In genomic region chr17:39547713-39548478, GRCh38 we compare ENCODE assay signal across 8 cellular contexts. TPM values are rescaled to one million over a fixed set of nuclear protein-coding genes. Genes with fewer than 3 reads are reported as not detected.
DNase-seq lines count a peak whose midpoint lies in the region; ATAC-seq and TF ChIP-seq lines count a peak whose summit lies in the region.

No MANE protein-coding gene starts in this region.

- no peaks in the 10 kb centered on the region for H3K27me3 ChIP-seq in DND-41 (ENCODE audit: insufficient read depth, low read length, poor library complexity)
- no peaks in the 10 kb centered on the region for H3K27me3 ChIP-seq in ascending aorta

- H3K9ac ChIP-seq in DND-41 (ENCODE audit: low read depth, low read length), result no peak overlapping the region

- H3K9me3 ChIP-seq in DND-41 (ENCODE audit: insufficient read depth, low read length, severe bottlenecking), result no peaks in the 10 kb centered on the region
- H3K9me3 ChIP-seq in ascending aorta, result no peaks in the 10 kb centered on the region

- H3K27ac ChIP-seq in DND-41 (ENCODE audit: low read length) (no peak overlapping the region), ascending aorta (no peak overlapping the region)

- intact Hi-C loops in ascending aorta (cut with DNase I), result loop anchor here (1.0 kb wide), 1 partner anchor 75 kb away; no protein-coding TSS in a partner anchor

- no peak overlapping the region for H2AFZ ChIP-seq in DND-41 (ENCODE audit: low read depth, low read length)

- H3K4me1 ChIP-seq in DND-41 (ENCODE audit: insufficient read depth, low read length) (no peaks in the 10 kb centered on the region), ascending aorta (peaks cover 0 to 4% of the 10 kb centered on the region in 2 donors)

- no peaks in the 10 kb centered on the region for H3K79me2 ChIP-seq in DND-41 (ENCODE audit: insufficient read depth, low read length)

- peak; percentile 90 for ATAC-seq in DND-41 (ENCODE audit: insufficient read depth, low read depth)
- no peak for ATAC-seq in GM18870 (IDR thresholded peaks at IDR 0.05; ENCODE audit: unreplicated experiment)
- no peak for ATAC-seq in GM21515 (IDR thresholded peaks at IDR 0.05; ENCODE audit: unreplicated experiment)

- H4K20me1 ChIP-seq in DND-41 (ENCODE audit: insufficient read depth, low read length), result no peaks in the 10 kb centered on the region

- TF ChIP-seq CTCF in DND-41 (IDR thresholded peaks at IDR 0.05; ENCODE audit: borderline replicate concordance, extremely low read depth, low read length, poor library complexity, severe bottlenecking) (peak; percentile 96), ascending aorta (IDR thresholded peaks at IDR 0.05) (peak; percentile 72 to 83 (median 80))

- DNase-seq in DND-41 (peak; percentile 75), KG1 (lab: John Stamatoyannopoulos, UW) (peak; percentile 52), T-helper 2 cell (peak; percentile 28 to 69 (median 56)), ascending aorta (ENCODE audit: low spot score in 2 of 2) (peak in 1 of 2 donors; percentile 75), hypothalamus (lab: John Stamatoyannopoulos, UW) (peak in 28 of 51 donors; percentile 5 to 60 (median 26))
- peak; percentile 40 to 77 for DNase-seq in stimulated activated CD4-positive, alpha-beta T cell treated with anti-CD3 and anti-CD28 coated beads, Interleukin-12 subunit alpha, Interleukin-12 subunit beta, amount 100 ng/mL, for 24 hours (ENCODE audit: low read depth in 2 of 2)

- no peak overlapping the region for H3K4me2 ChIP-seq in DND-41 (ENCODE audit: insufficient read depth, low read length)

- peaks cover 38% of the 10 kb centered on the region for H3K36me3 ChIP-seq in DND-41 (ENCODE audit: insufficient read depth, low read length)
- H3K36me3 ChIP-seq in ascending aorta, result peaks cover 35 to 47% of the 10 kb centered on the region in 2 donors

- no peak overlapping the region for H3K4me3 ChIP-seq in DND-41 (ENCODE audit: low read depth in 1 of 2, low read length in 2 of 2)
- no peak overlapping the region for H3K4me3 ChIP-seq in ascending aorta

RNA-seq across cellular contexts. Expression of gene NEUROD2, which starts 59.8 kb away (rescaled TPM):
- total RNA-seq in ascending aorta, result not detected
